8 cellular contexts compared by ENCODE assay signal in the genomic region with DNA sequence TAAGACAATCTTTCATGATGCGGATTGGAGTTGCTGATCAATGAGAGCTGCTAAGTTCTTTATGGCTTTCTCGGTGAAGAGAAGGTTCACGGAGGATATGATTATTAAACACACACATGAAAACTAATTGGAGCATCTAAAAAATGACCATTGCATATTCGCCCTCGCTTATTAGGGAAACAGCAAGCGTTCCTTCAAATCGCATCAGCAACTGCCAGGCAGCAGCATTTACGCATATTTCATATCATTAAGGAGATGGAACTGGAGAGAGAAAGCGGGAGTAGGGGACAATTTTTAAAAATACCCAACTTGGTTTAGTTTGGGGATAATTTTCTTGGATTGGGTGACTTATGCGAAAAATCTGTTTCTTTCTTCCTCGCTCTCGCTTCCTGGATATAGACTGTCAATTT. TPM values are rescaled to one million over a fixed set of nuclear protein-coding genes. Genes with fewer than 3 reads are reported as not detected.
DNase-seq lines count a peak whose midpoint lies in the region; ATAC-seq and TF ChIP-seq lines count a peak whose summit lies in the region.

No MANE protein-coding gene starts in this region.

- CTCF ChIA-PET in AG04450 (lab: Charles Lee) (interaction anchor here (0.6 kb wide), 1 partner anchor 90 kb away, joined by 3 read pairs; no protein-coding TSS in a partner anchor), mammary epithelial cell (lab: Charles Lee; ENCODE audit: low non-redundant PET) (no interaction called here)

- in situ Hi-C loops in mammary epithelial cell (cut with MboI; ENCODE audit: low sequenced_read_pairs in 2 of 2): loop anchor here in 1 of 2 donors (10.0 kb wide), 1 partner anchor 111 kb away; no protein-coding TSS in a partner anchor

- H3K27ac ChIP-seq in AG04450 (ENCODE audit: low read depth, low read length): no peak overlapping the region
- no peak overlapping the region for H3K27ac ChIP-seq in mammary epithelial cell (ENCODE audit: insufficient read depth, low read depth, low read length)
- H3K27ac ChIP-seq in muscle layer of duodenum (ENCODE audit: low read length): no peak overlapping the region

- no peaks in the 10 kb centered on the region for H3K36me3 ChIP-seq in mammary epithelial cell (ENCODE audit: insufficient read depth, low read length)
- H3K36me3 ChIP-seq in muscle layer of duodenum (ENCODE audit: control insufficient read depth in 1 of 2, insufficient read depth in 2 of 2, low read length in 2 of 2): no peaks in the 10 kb centered on the region

- ATAC-seq in HG03196 (IDR thresholded peaks at IDR 0.05; ENCODE audit: unreplicated experiment) (no peak), HG03342 (IDR thresholded peaks at IDR 0.05; ENCODE audit: unreplicated experiment) (no peak)

- peak overlapping the region; percentile 98 for H3K4me2 ChIP-seq in mammary epithelial cell (ENCODE audit: insufficient read depth, low read depth, low read length)

- H3K9me3 ChIP-seq in AG04450 (ENCODE audit: control insufficient read depth, insufficient read depth, low read length) (no peaks in the 10 kb centered on the region), mammary epithelial cell (replicated peaks; ENCODE audit: insufficient read depth, low read length) (no peaks in the 10 kb centered on the region), muscle layer of duodenum (ENCODE audit: control insufficient read depth in 1 of 2, low read length in 2 of 2) (no peaks in the 10 kb centered on the region)

- intact Hi-C loops in mammary epithelial cell (cut with micrococcal nuclease): loop anchor here (5.0 to 10.0 kb wide), 2 partner anchors 291 to 453 kb away; no protein-coding TSS in a partner anchor

- POLR2A ChIA-PET in AG04450 (lab: Yijun Ruan, JAX): interaction anchor here (0.6 kb wide), 1 partner anchor 62 kb away, joined by 3 read pairs; no protein-coding TSS in a partner anchor

- no peaks in the 10 kb centered on the region for H3K79me2 ChIP-seq in mammary epithelial cell (ENCODE audit: insufficient read depth, low read length)

- no peaks in the 10 kb centered on the region for H4K20me1 ChIP-seq in mammary epithelial cell (ENCODE audit: insufficient read depth, low read length)

- 2% methylated on average over 12 of the region's 12 CpGs for WGBS in mammary epithelial cell (ENCODE audit: low coverage, missing lambda C conversion rate)

- H3K9ac ChIP-seq in mammary epithelial cell (ENCODE audit: insufficient read depth, low read length): peak overlapping the region; percentile 15

- DNase-seq in AG04450 (ENCODE audit: low read depth, low spot score) (no peak), HT1080 (ENCODE audit: low read depth) (peak; percentile 25), mammary epithelial cell (peak; percentile 35), NCI-H2171 treated with DMSO at 0.1 percent for 48 hours (lab: John Stamatoyannopoulos, UW) (no peak), NCI-H2227 treated with DMSO at 0.1 percent for 48 hours (lab: John Stamatoyannopoulos, UW) (no peak)

- H3K4me3 ChIP-seq in AG04450 (ENCODE audit: low read depth, low read length): peak overlapping the region; percentile 76
- peak overlapping the region; percentile 68 to 82 (median 79) for H3K4me3 ChIP-seq in mammary epithelial cell (replicated peaks in 1 of 3; ENCODE audit: insufficient read depth in 1 of 3, low read depth in 2 of 3, low read length in 3 of 3)
- H3K4me3 ChIP-seq in muscle layer of duodenum (ENCODE audit: low read depth in 1 of 2, low read length in 2 of 2): peak overlapping the region; percentile 86 to 94

- dilution Hi-C loops in mammary epithelial cell (cut with HindIII; ENCODE audit: low sequenced_read_pairs): loop anchor here (25.0 kb wide), 1 partner anchor 438 kb away; no protein-coding TSS in a partner anchor

- peak overlapping the region; percentile 96 for H2AFZ ChIP-seq in mammary epithelial cell (ENCODE audit: low read depth, low read length)

- H3K4me1 ChIP-seq in mammary epithelial cell (ENCODE audit: insufficient read depth, low read length) (peaks cover 35% of the 10 kb centered on the region), muscle layer of duodenum (ENCODE audit: control insufficient read depth in 1 of 2, insufficient read depth in 2 of 2, low read length in 2 of 2) (no peaks in the 10 kb centered on the region)

- BruUV-seq in mammary epithelial cell (replicated peaks; lab: Mats Ljungman, UMichigan): no TSS peak

- TF ChIP-seq CTCF in AG04450 (IDR thresholded peaks at IDR 0.05; ENCODE audit: low read depth, low read length) (no peak), mammary epithelial cell (conservative IDR thresholded peaks at IDR 0.05 in 1 of 2, IDR thresholded peaks at IDR 0.05 in 1 of 2; ENCODE audit: extremely low read depth in 1 of 2, insufficient read depth in 1 of 2, low read depth in 1 of 2, low read length in 2 of 2) (no peak)

- H3K27me3 ChIP-seq in AG04450 (ENCODE audit: control insufficient read depth, insufficient read depth, low read length): peaks cover 26% of the 10 kb centered on the region
- H3K27me3 ChIP-seq in mammary epithelial cell (ENCODE audit: insufficient read depth, low read length): no peaks in the 10 kb centered on the region
- H3K27me3 ChIP-seq in muscle layer of duodenum (ENCODE audit: low read depth, low read length): no peaks in the 10 kb centered on the region

RNA-seq across cellular contexts. Expression of a gene that starts 0.7 kb away (rescaled TPM):
- polyA plus RNA-seq in AG04450 (2011; rRNA removed) (0.12 and 0.30 TPM in 2 replicates), mammary epithelial cell (0.37 TPM)
- polyA minus RNA-seq in AG04450 (2011; rRNA and poly(A)+ RNA removed): 0.09 TPM in 1 of 2 replicates, not detected in the other
- total RNA-seq in HT1080 (2014; rRNA removed; shearing (Covaris generic)): 1.6 and 1.8 TPM in 2 replicates
- polyA plus RNA-seq in HT1080 (2015; cell fraction: cytosol; rRNA removed): 1.1 and 1.3 TPM in 2 replicates
- 4.5 TPM in 2 replicates for polyA plus RNA-seq in HT1080 (2015; cell fraction: nucleus; rRNA removed)
- under 1 TPM; 0.83 to 0.94 TPM for total RNA-seq in mammary epithelial cell
- not detected for polyA minus RNA-seq in mammary epithelial cell

Comparison
In these comparisons a context has a peak if more than half of its experiments do, and no peak if none do; other contexts are left out.
1. DNase-seq: peak in HT1080 (single experiment) and mammary epithelial cell (single experiment); none in AG04450 (single experiment), NCI-H2171 treated with DMSO at 0.1 percent for 48 hours (single experiment) and NCI-H2227 treated with DMSO at 0.1 percent for 48 hours (single experiment).
2. Peak in every context shown above with its lines, with median percentiles within 50 percentile points of each other: H3K4me3 ChIP-seq.